20 cellular contexts compared by ENCODE assay signal in genomic region chr10:107166378-107166777, GRCh38. TPM values are rescaled to one million over a fixed set of nuclear protein-coding genes. Genes with fewer than 3 reads are reported as not detected.
"Had no signal": no experiment of that assay in that cellular context is flagged by ENCODE, and none has a peak within 500 bp of the region (broad histone marks: within the 10 kb centered on the region; RNA-seq: fewer than 3 reads in every experiment).

No MANE protein-coding gene starts in this region.

- H3K4me1 ChIP-seq: parathyroid adenoma had no signal

- H3K27me3 ChIP-seq: body of pancreas had no signal

- DNase-seq: activated CD4-positive, alpha-beta memory T cell treated with anti-CD3 and anti-CD28 coated beads for 36 hours; activated CD8-positive, alpha-beta memory T cell treated with anti-CD3 and anti-CD28 coated beads, Interleukin-2, amount 10 ng/mL, durations not matched to agents 7 days and 5 days; activated naive CD4-positive, alpha-beta T cell; activated naive CD8-positive, alpha-beta T cell treated with anti-CD3 and anti-CD28 coated beads, Interleukin-2, amount 10 ng/mL, durations not matched to agents 7 days and 5 days; body of pancreas; caudate nucleus; dorsolateral prefrontal cortex; foreskin melanocyte; glutamatergic neuron; immature natural killer cell; kidney glomerular epithelial cell; left ventricle myocardium superior; mucosa of descending colon; naive B cell; stimulated activated naive B cell treated with anti-CD40 and anti-IgM and Interleukin-4, amounts not matched to agents 10 μg/mL and 1 μg/mL and 100 μg/mL, for 72 hours had no signal

- H3K4me1 Mint-ChIP-seq: activated CD8-positive, alpha-beta memory T cell treated with anti-CD3 and anti-CD28 coated beads, Interleukin-2, amount 10 ng/mL, durations not matched to agents 7 days and 5 days; activated naive CD8-positive, alpha-beta T cell treated with anti-CD3 and anti-CD28 coated beads, Interleukin-2, amount 10 ng/mL, durations not matched to agents 7 days and 5 days had no signal

- H3K79me2 ChIP-seq: parathyroid adenoma had no signal

- H3K4me3 ChIP-seq: body of pancreas, mucosa of descending colon, thoracic aorta had no signal

- H3K4me3 Mint-ChIP-seq: activated CD4-positive, alpha-beta memory T cell treated with anti-CD3 and anti-CD28 coated beads for 36 hours; activated CD8-positive, alpha-beta memory T cell treated with anti-CD3 and anti-CD28 coated beads, Interleukin-2, amount 10 ng/mL, durations not matched to agents 7 days and 5 days; activated naive CD8-positive, alpha-beta T cell treated with anti-CD3 and anti-CD28 coated beads, Interleukin-2, amount 10 ng/mL, durations not matched to agents 7 days and 5 days; immature natural killer cell; naive B cell; stimulated activated naive B cell treated with anti-CD40 and anti-IgM and Interleukin-4, amounts not matched to agents 10 μg/mL and 1 μg/mL and 100 μg/mL, for 72 hours had no signal

- H3K27ac Mint-ChIP-seq: activated CD4-positive, alpha-beta memory T cell treated with anti-CD3 and anti-CD28 coated beads for 36 hours; activated CD8-positive, alpha-beta memory T cell treated with anti-CD3 and anti-CD28 coated beads, Interleukin-2, amount 10 ng/mL, durations not matched to agents 7 days and 5 days; activated naive CD8-positive, alpha-beta T cell treated with anti-CD3 and anti-CD28 coated beads, Interleukin-2, amount 10 ng/mL, durations not matched to agents 7 days and 5 days; immature natural killer cell; naive B cell; stimulated activated naive B cell treated with anti-CD40 and anti-IgM and Interleukin-4, amounts not matched to agents 10 μg/mL and 1 μg/mL and 100 μg/mL, for 72 hours had no signal

- H3K36me3 ChIP-seq: neutrophil, thoracic aorta had no signal

- H3K27ac ChIP-seq: body of pancreas, dorsolateral prefrontal cortex, epithelial cell of prostate, neutrophil, parathyroid adenoma, thoracic aorta had no signal

- H3K9ac ChIP-seq: parathyroid adenoma had no signal

- H3K9me3 ChIP-seq: body of pancreas, mucosa of descending colon, neutrophil, thoracic aorta had no signal

RNA-seq across cellular contexts. Expression of gene SORCS1, which starts 1.9 kb away (rescaled TPM):
- total RNA-seq: activated CD4-positive, alpha-beta memory T cell treated with anti-CD3 and anti-CD28 coated beads for 36 hours; activated CD8-positive, alpha-beta memory T cell treated with anti-CD3 and anti-CD28 coated beads, Interleukin-2, amount 10 ng/mL, durations not matched to agents 7 days and 5 days; activated naive CD8-positive, alpha-beta T cell treated with anti-CD3 and anti-CD28 coated beads, Interleukin-2, amount 10 ng/mL, durations not matched to agents 7 days and 5 days; T-helper 2 cell treated with Interferon-gamma antibody and Interleukin-4, amounts not matched to agents 100 ng/mL and 5 ng/mL, for 36 hours had no signal
- polyA plus RNA-seq: immature natural killer cell had no signal
